ENCODE assay signal across 11 cellular contexts in genomic region chr4:95546866-95547707, GRCh38. TPM values are rescaled to one million over a fixed set of nuclear protein-coding genes. Genes with fewer than 3 reads are reported as not detected.
DNase-seq lines count a peak whose midpoint lies in the region; ATAC-seq and TF ChIP-seq lines count a peak whose summit lies in the region.
"Had no signal": no experiment of that assay in that cellular context is flagged by ENCODE, and none has a peak within 500 bp of the region (broad histone marks: within the 10 kb centered on the region; RNA-seq: fewer than 3 reads in every experiment).

No MANE protein-coding gene starts in this region.

- H3K27ac Mint-ChIP-seq in nephron progenitor cell: no peak overlapping the region
- H3K27ac Mint-ChIP-seq: stimulated activated effector memory CD8-positive, alpha-beta T cell treated with anti-CD3 and anti-CD28 coated beads, Interleukin-12 subunit alpha, Interleukin-12 subunit beta, amount 100 ng/mL, for 72 hours had no signal

- H3K36me3 Mint-ChIP-seq in nephron progenitor cell (ENCODE audit: low read depth): no peaks in the 10 kb centered on the region
- H3K36me3 Mint-ChIP-seq: stimulated activated effector memory CD8-positive, alpha-beta T cell treated with anti-CD3 and anti-CD28 coated beads, Interleukin-12 subunit alpha, Interleukin-12 subunit beta, amount 100 ng/mL, for 72 hours had no signal

- H3K27me3 Mint-ChIP-seq in nephron progenitor cell (ENCODE audit: low read depth, poor library complexity): peaks cover 21% of the 10 kb centered on the region

- 9 to 12% methylated on average over 22 of the region's 22 CpGs for WGBS in heart right ventricle, 2 donors
- WGBS in urinary bladder: 13% methylated on average over 22 of the region's 22 CpGs

- peaks cover 0 to 61% (median 48%) of the 10 kb centered on the region in 7 donors for H3K27me3 ChIP-seq in heart right ventricle
- H3K27me3 ChIP-seq: BLaER1 treated with 17β-estradiol and CSF1 and Interleukin-3, amounts not matched to agents 10 nM and 100 nM had no signal

- H3K36me3 ChIP-seq in heart right ventricle (no peaks in the 10 kb centered on the region), urinary bladder (ENCODE audit: insufficient read depth) (no peaks in the 10 kb centered on the region)
- H3K36me3 ChIP-seq: BLaER1 treated with 17β-estradiol and CSF1 and Interleukin-3, amounts not matched to agents 10 nM and 100 nM had no signal

- intact Hi-C loops in heart right ventricle (cut with DNase I): loop anchor here in 2 of 10 donors (10.0 kb wide), 1 partner anchor 382 kb away; no protein-coding TSS in a partner anchor
- intact Hi-C loops in left cardiac atrium (cut with DNase I): no loop called here

- ATAC-seq in heart right ventricle (peak in 1 of 8 donors; percentile 9), left cardiac atrium (no peak), HG03139 (IDR thresholded peaks at IDR 0.05; ENCODE audit: unreplicated experiment) (no peak)
- ATAC-seq: stimulated activated effector memory CD8-positive, alpha-beta T cell treated with anti-CD3 and anti-CD28 coated beads, Interleukin-12 subunit alpha, Interleukin-12 subunit beta, amount 100 ng/mL, for 72 hours had no signal

- H3K4me1 ChIP-seq in heart right ventricle (peaks cover 0 to 25% (median 10%) of the 10 kb centered on the region in 9 donors), urinary bladder (ENCODE audit: insufficient read depth) (no peaks in the 10 kb centered on the region)
- H3K4me1 ChIP-seq: BLaER1 treated with 17β-estradiol and CSF1 and Interleukin-3, amounts not matched to agents 10 nM and 100 nM had no signal

- TF ChIP-seq CTCF in heart right ventricle (IDR thresholded peaks at IDR 0.05) (no peak), epithelial cell of proximal tubule (conservative IDR thresholded peaks at IDR 0.05; ENCODE audit: low read depth, low read length) (no peak), nephron progenitor cell (IDR thresholded peaks at IDR 0.05) (no peak)

- H3K4me3 Mint-ChIP-seq in nephron progenitor cell: peak overlapping the region; percentile 89

- no peak for DNase-seq in heart right ventricle
- no peak for DNase-seq in left cardiac atrium
- no peak for DNase-seq in epithelial cell of proximal tubule (ENCODE audit: low read depth)
- DNase-seq in nephron progenitor cell: peak; percentile 35
- DNase-seq in activated naive CD4-positive, alpha-beta T cell (lab: John Stamatoyannopoulos, UW): no peak
- DNase-seq in 8988T: no peak
- DNase-seq: NCI-H2171 treated with DMSO at 0.1 percent for 48 hours had no signal

- peaks cover 56% of the 10 kb centered on the region for H3K4me1 Mint-ChIP-seq in nephron progenitor cell
- H3K4me1 Mint-ChIP-seq: stimulated activated effector memory CD8-positive, alpha-beta T cell treated with anti-CD3 and anti-CD28 coated beads, Interleukin-12 subunit alpha, Interleukin-12 subunit beta, amount 100 ng/mL, for 72 hours had no signal

- H3K4me3 ChIP-seq in heart right ventricle: peak overlapping the region in 9 of 10 donors; percentile 44 to 72 (median 70)
- H3K4me3 ChIP-seq in epithelial cell of proximal tubule (ENCODE audit: low read depth, low read length): peak overlapping the region; percentile 66
- H3K4me3 ChIP-seq in urinary bladder (ENCODE audit: low read depth, low read length): peak overlapping the region; percentile 50
- H3K4me3 ChIP-seq: BLaER1 treated with 17β-estradiol and CSF1 and Interleukin-3, amounts not matched to agents 10 nM and 100 nM had no signal

- H3K9me3 Mint-ChIP-seq in nephron progenitor cell: no peaks in the 10 kb centered on the region

- no peaks in the 10 kb centered on the region for H3K9me3 ChIP-seq in heart right ventricle

- H3K27ac ChIP-seq in heart right ventricle (peak overlapping the region; percentile 27 to 88 (median 85)), urinary bladder (ENCODE audit: low read depth) (no peak overlapping the region)
- H3K27ac ChIP-seq: BLaER1 treated with 17β-estradiol and CSF1 and Interleukin-3, amounts not matched to agents 10 nM and 100 nM had no signal

RNA-seq across cellular contexts. Expression of gene UNC5C, which starts 1.7 kb away (rescaled TPM):
- 1 to 10 TPM; 1.1 to 3.2 (median 1.7) TPM for total RNA-seq in heart right ventricle
- polyA plus RNA-seq in heart right ventricle: under 1 TPM; 0.44 to 0.54 TPM
- total RNA-seq in left cardiac atrium: 1 to 10 TPM; 3.3 to 6.2 TPM
- total RNA-seq in epithelial cell of proximal tubule: 0.72 and 2.2 TPM in 2 replicates
- total RNA-seq in urinary bladder: 31.5 TPM
- 3.7 TPM for polyA plus RNA-seq in urinary bladder
